11 cellular contexts compared by ENCODE assay signal in the genomic region with DNA sequence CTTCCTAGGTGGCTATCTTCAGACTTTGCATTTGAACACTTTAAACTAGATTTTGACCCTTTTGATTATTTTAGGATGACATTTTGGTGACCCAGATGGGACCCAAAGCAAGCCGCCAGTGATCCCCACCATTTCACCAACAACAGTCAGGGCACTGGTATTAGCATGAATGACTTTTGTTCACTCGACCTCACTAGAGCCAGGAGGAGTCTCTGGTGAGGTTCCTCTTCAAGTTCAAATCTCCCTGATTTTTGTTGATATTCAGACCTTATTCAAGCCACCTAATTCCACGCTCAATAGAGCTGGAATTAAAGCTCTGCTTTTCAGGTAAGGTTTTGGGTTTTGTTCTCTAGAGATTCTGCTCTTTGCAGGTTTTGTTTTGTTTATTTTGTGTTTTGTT.
DNase-seq lines count a peak whose midpoint lies in the region; ATAC-seq and TF ChIP-seq lines count a peak whose summit lies in the region.
"Had no signal": no experiment of that assay in that cellular context is flagged by ENCODE, and none has a peak within 500 bp of the region (broad histone marks: within the 10 kb centered on the region; RNA-seq: fewer than 3 reads in every experiment).

No MANE protein-coding gene starts in this region.

- no peaks in the 10 kb centered on the region for H3K36me3 Mint-ChIP-seq in activated T-helper 1 cell treated with anti-CD3 and anti-CD28 coated beads, Interleukin-12 subunit alpha, Interleukin-12 subunit beta, Interleukin-2, Interleukin-4 antibody, amounts not matched to agents 30 ng/mL and 10 ng/mL and 1 ng/mL, durations not matched to agents 14 hours and 24 hours and 36 hours (ENCODE audit: low read depth)

- peaks cover 14% of the 10 kb centered on the region for H3K4me1 Mint-ChIP-seq in activated T-helper 1 cell treated with anti-CD3 and anti-CD28 coated beads, Interleukin-12 subunit alpha, Interleukin-12 subunit beta, Interleukin-2, Interleukin-4 antibody, amounts not matched to agents 30 ng/mL and 10 ng/mL and 1 ng/mL, durations not matched to agents 14 hours and 24 hours and 36 hours (ENCODE audit: low read depth)

- H3K36me3 ChIP-seq in OCI-LY3 (replicated peaks; ENCODE audit: low read depth, low read length) (no peaks in the 10 kb centered on the region), HAP-1 (replicated peaks) (no peaks in the 10 kb centered on the region)

- H3K4me3 ChIP-seq in GM12865 (ENCODE audit: low read depth, low read length) (peak overlapping the region; percentile 21; the same call in 1 of the 2 replicates), OCI-LY3 (ENCODE audit: low read length) (peak overlapping the region; percentile 20; the same call in 1 of the 2 replicates), HAP-1 (no peak overlapping the region)
- H3K4me3 ChIP-seq: testis had no signal

- H3K9ac ChIP-seq in OCI-LY3 (ENCODE audit: low read length) = no peak overlapping the region

- peaks cover 2% of the 10 kb centered on the region; the same call in 1 of the 2 replicates for H4K20me1 ChIP-seq in OCI-LY3 (ENCODE audit: insufficient read depth, low read length)

- peaks cover 11% of the 10 kb centered on the region for H3K27me3 Mint-ChIP-seq in activated T-helper 1 cell treated with anti-CD3 and anti-CD28 coated beads, Interleukin-12 subunit alpha, Interleukin-12 subunit beta, Interleukin-2, Interleukin-4 antibody, amounts not matched to agents 30 ng/mL and 10 ng/mL and 1 ng/mL, durations not matched to agents 14 hours and 24 hours and 36 hours (ENCODE audit: insufficient read depth)

- no peak overlapping the region for H3K27ac Mint-ChIP-seq in activated T-helper 1 cell treated with anti-CD3 and anti-CD28 coated beads, Interleukin-12 subunit alpha, Interleukin-12 subunit beta, Interleukin-2, Interleukin-4 antibody, amounts not matched to agents 30 ng/mL and 10 ng/mL and 1 ng/mL, durations not matched to agents 14 hours and 24 hours and 36 hours

- no peaks in the 10 kb centered on the region for H3K9me3 ChIP-seq in OCI-LY3 (ENCODE audit: insufficient read depth, low read length)
- H3K9me3 ChIP-seq in HAP-1 = no peaks in the 10 kb centered on the region
- H3K9me3 ChIP-seq: testis had no signal

- no peaks in the 10 kb centered on the region for H3K79me2 ChIP-seq in OCI-LY3 (ENCODE audit: low read length)

- H3K4me2 ChIP-seq in OCI-LY3 (ENCODE audit: low read length) = peak overlapping the region; percentile 72

- in situ Hi-C loops in HAP-1 (cut with MboI; ENCODE audit: low sequenced_read_pairs) = no loop called here

- TF ChIP-seq CTCF in GM12865 (IDR thresholded peaks at IDR 0.05; ENCODE audit: insufficient read depth, low read depth, low read length, missing control alignments) = no peak
- no peak for TF ChIP-seq CTCF in OCI-LY3 (IDR thresholded peaks at IDR 0.05; ENCODE audit: low read depth, low read length)

- H3K4me3 Mint-ChIP-seq in activated T-helper 1 cell treated with anti-CD3 and anti-CD28 coated beads, Interleukin-12 subunit alpha, Interleukin-12 subunit beta, Interleukin-2, Interleukin-4 antibody, amounts not matched to agents 30 ng/mL and 10 ng/mL and 1 ng/mL, durations not matched to agents 14 hours and 24 hours and 36 hours = no peak overlapping the region

- H3K27me3 ChIP-seq in OCI-LY3 (ENCODE audit: low read depth, low read length) (peaks cover 18% of the 10 kb centered on the region), HAP-1 (ENCODE audit: low read depth) (0 out of 2 replicates have a peak, but pooled peaks cover 4% of the 10 kb centered on the region)
- H3K27me3 ChIP-seq: testis had no signal

- DNase-seq in GM12865 (ENCODE audit: low read depth) (peak; percentile 23), NCI-H2196 treated with DMSO at 0.1 percent for 48 hours (lab: John Stamatoyannopoulos, UW; ENCODE audit: unreplicated experiment) (no peak), Right ventricle myocardium superior (no peak), HAP-1 (ENCODE audit: low spot score in 2 of 2) (no peak)
- DNase-seq in activated T-helper 1 cell treated with anti-CD3 and anti-CD28 coated beads, Interleukin-12 subunit alpha, Interleukin-12 subunit beta, Interleukin-2, Interleukin-4 antibody, amounts not matched to agents 30 ng/mL and 10 ng/mL and 1 ng/mL, durations not matched to agents 14 hours and 24 hours and 36 hours (ENCODE audit: low spot score) = no peak
- DNase-seq: stimulated activated CD4-positive, alpha-beta T cell treated with anti-CD3 and anti-CD28 coated beads, Interleukin-1b, Interleukin-23, amount 100 ng/mL, for 48 hours; testis had no signal

- intact Hi-C loops in activated T-helper 1 cell treated with anti-CD3 and anti-CD28 coated beads, Interleukin-12 subunit alpha, Interleukin-12 subunit beta, Interleukin-2, Interleukin-4 antibody, amounts not matched to agents 30 ng/mL and 10 ng/mL and 1 ng/mL, durations not matched to agents 14 hours and 24 hours and 36 hours (cut with micrococcal nuclease) = no loop called here
- intact Hi-C loops in Right ventricle myocardium superior (cut with DNase I) = no loop called here

- no peak overlapping the region for H3K27ac ChIP-seq in OCI-LY3 (ENCODE audit: low read length)
- H3K27ac ChIP-seq: testis, VCaP had no signal

- H2AFZ ChIP-seq in OCI-LY3 (ENCODE audit: low read depth, low read length) = no peak overlapping the region

- peaks cover 27% of the 10 kb centered on the region for H3K4me1 ChIP-seq in OCI-LY3 (ENCODE audit: low read length)
- no peaks in the 10 kb centered on the region for H3K4me1 ChIP-seq in HAP-1
- H3K4me1 ChIP-seq: testis had no signal

- peak; percentile 22 for ATAC-seq in GM19467 (IDR thresholded peaks at IDR 0.05; ENCODE audit: unreplicated experiment)
- ATAC-seq in HG03045 (IDR thresholded peaks at IDR 0.05; ENCODE audit: unreplicated experiment) = peak; percentile 24
- no peak for ATAC-seq in Right ventricle myocardium superior (ENCODE audit: poor library complexity)

- H3K9me3 Mint-ChIP-seq in activated T-helper 1 cell treated with anti-CD3 and anti-CD28 coated beads, Interleukin-12 subunit alpha, Interleukin-12 subunit beta, Interleukin-2, Interleukin-4 antibody, amounts not matched to agents 30 ng/mL and 10 ng/mL and 1 ng/mL, durations not matched to agents 14 hours and 24 hours and 36 hours = no peaks in the 10 kb centered on the region
